Comparison of ENCODE assay signal across 1 cellular context in genomic region chr19:52170304-52170703, GRCh38.
TF ChIP-seq lines count a peak whose summit lies in the region.

No MANE protein-coding gene starts in this region.

TF ChIP-seq in K562, 482 proteins besides CTCF, POLR2A, EP300 and RAD21:
- TF ChIP-seq ZNF830 (CRISPR knock-in tag; IDR thresholded peaks at IDR 0.05) (no peak), STAT5A (IDR thresholded peaks at IDR 0.05; ENCODE audit: borderline replicate concordance, low read length) (no peak), USF1 (CRISPR knock-in tag; IDR thresholded peaks at IDR 0.05) (no peak), ETV6 (IDR thresholded peaks at IDR 0.05; ENCODE audit: borderline replicate concordance in 1 of 2, low read depth in 2 of 2, low read length in 1 of 2) (no peak), ETV6 (CRISPR knock-in tag; IDR thresholded peaks at IDR 0.05; ENCODE audit: borderline replicate concordance) (no peak), CBX2 (IDR thresholded peaks at IDR 0.05; ENCODE audit: insufficient read depth, low read length, poor library complexity, severe bottlenecking) (no peak), ZNF3 (CRISPR knock-in tag; IDR thresholded peaks at IDR 0.05) (no peak), FOXK1 (CRISPR knock-in tag; IDR thresholded peaks at IDR 0.05; ENCODE audit: borderline replicate concordance) (no peak), PATZ1 (CRISPR knock-in tag; IDR thresholded peaks at IDR 0.05; ENCODE audit: borderline replicate concordance) (no peak), PRDM10 (IDR thresholded peaks at IDR 0.05; ENCODE audit: partially characterized antibody) (no peak), STAT5B (CRISPR knock-in tag; IDR thresholded peaks at IDR 0.05) (no peak), KHSRP (IDR thresholded peaks at IDR 0.05) (no peak), CEBPG (CRISPR knock-in tag; IDR thresholded peaks at IDR 0.05) (no peak), CEBPG (tag; conservative IDR thresholded peaks at IDR 0.05 in 1 of 2, IDR thresholded peaks at IDR 0.05 in 1 of 2) (no peak), FOXJ2 (tag; IDR thresholded peaks at IDR 0.05) (no peak), TBP (optimal IDR thresholded peaks at IDR 0.05; ENCODE audit: low read depth, low read length) (no peak)
TF ChIP-seq in K562: peak in this region for 0.
